ENCODE assay signal across 18 cellular contexts in the genomic region with DNA sequence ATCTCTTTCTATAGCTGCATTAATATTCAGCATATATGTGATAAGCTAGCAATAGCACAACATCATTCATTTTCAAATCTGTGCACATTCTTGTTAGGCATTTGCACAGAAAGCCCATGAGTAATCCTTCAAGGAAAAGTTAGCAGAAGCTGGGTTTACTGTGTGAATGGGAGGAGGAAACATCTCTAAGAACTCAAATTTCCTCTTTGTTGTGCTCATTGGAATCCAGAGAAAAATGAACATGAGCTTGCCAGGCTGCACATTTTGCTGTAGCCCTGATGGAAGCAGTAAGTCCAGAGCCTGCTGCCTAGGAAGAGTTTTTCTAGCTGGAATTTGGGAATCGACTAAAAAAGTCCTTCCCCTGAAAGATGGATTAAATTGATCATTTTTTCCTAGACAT.
"Had no signal": no experiment of that assay in that cellular context is flagged by ENCODE, and none has a peak within 500 bp of the region (broad histone marks: within the 10 kb centered on the region; RNA-seq: fewer than 3 reads in every experiment).

No MANE protein-coding gene starts in this region.

- H3K27me3 ChIP-seq: gastroesophageal sphincter had no signal

- H3K27ac ChIP-seq: cardiac muscle cell, gastroesophageal sphincter, upper lobe of right lung had no signal

- H3K4me3 ChIP-seq: cardiac muscle cell, gastroesophageal sphincter, upper lobe of right lung had no signal

- DNase-seq: activated CD4-positive, alpha-beta T cell treated with anti-CD3 and anti-CD28 coated beads for 1 hour; activated CD4-positive, alpha-beta T cell treated with anti-CD3 and anti-CD28 coated beads, Interleukin-2, amount 50 U/mL, for 1 hour; activated CD8-positive, alpha-beta T cell treated with anti-CD3 and anti-CD28 coated beads, Interleukin-2, amount 10 ng/mL, durations not matched to agents 7 days and 5 days; activated T-cell treated with anti-CD3 and anti-CD28 coated beads, Interleukin-2, amount 50 U/mL, for 1 hour; effector CD8-positive, alpha-beta T cell; head of caudate nucleus; hypothalamus; left ventricle myocardium superior; mammary epithelial cell; midbrain; natural killer cell; stimulated activated CD4-positive, alpha-beta T cell treated with anti-CD3 and anti-CD28 coated beads, Interleukin-4, amount 100 ng/mL, for 24 hours; stimulated activated naive CD4-positive, alpha-beta T cell treated with Interleukin-2 at 50 U/mL for 16 hours; T-helper 1 cell; upper lobe of right lung had no signal

- H3K4me1 ChIP-seq: gastroesophageal sphincter, upper lobe of right lung had no signal

- FAIRE-seq: islet of Langerhans had no signal

- H3K9me3 ChIP-seq: gastroesophageal sphincter, upper lobe of right lung had no signal

- H3K36me3 ChIP-seq: cardiac muscle cell, gastroesophageal sphincter, upper lobe of right lung had no signal
